ENCODE assay signal across 1 cellular context in genomic region chr5:119385136-119386128, GRCh38.
TF ChIP-seq lines count a peak whose summit lies in the region.

No MANE protein-coding gene starts in this region.

TF ChIP-seq in K562, 482 proteins besides CTCF, POLR2A, EP300 and RAD21 (continued from another document):
- TF ChIP-seq BCLAF1 (IDR thresholded peaks at IDR 0.05; ENCODE audit: borderline replicate concordance in 1 of 2, control insufficient read depth in 1 of 2, low read depth in 2 of 2, low read length in 1 of 2) (no peak), MLLT1 (IDR thresholded peaks at IDR 0.05) (no peak), FOXO4 (CRISPR knock-in tag; IDR thresholded peaks at IDR 0.05) (no peak), STAT5A (IDR thresholded peaks at IDR 0.05; ENCODE audit: borderline replicate concordance, low read length) (no peak), OTX1 (CRISPR knock-in tag; IDR thresholded peaks at IDR 0.05) (no peak), NFATC3 (IDR thresholded peaks at IDR 0.05) (no peak), ZNF197 (CRISPR knock-in tag; IDR thresholded peaks at IDR 0.05; ENCODE audit: low read depth) (no peak), NFIC (IDR thresholded peaks at IDR 0.05) (peak; percentile 63), MEF2A (IDR thresholded peaks at IDR 0.05; ENCODE audit: control insufficient read depth, low read depth, low read length) (0 out of 2 replicates have a peak, but pooled peaks have one; percentile 8), EP400 (IDR thresholded peaks at IDR 0.05) (no peak), BCL6 (CRISPR knock-in tag; IDR thresholded peaks at IDR 0.05) (no peak), FOXK2 (conservative IDR thresholded peaks at IDR 0.05 in 1 of 2, IDR thresholded peaks at IDR 0.05 in 1 of 2; ENCODE audit: low read depth in 2 of 2) (no peak), ZNF512 (tag; IDR thresholded peaks at IDR 0.05) (no peak), MED1 (CRISPR knock-in tag; IDR thresholded peaks at IDR 0.05; ENCODE audit: borderline replicate concordance) (no peak), BRF1 (IDR thresholded peaks at IDR 0.05; ENCODE audit: borderline replicate concordance, extremely low read depth, insufficient read length) (no peak), BRCA1 (IDR thresholded peaks at IDR 0.05) (no peak), BRCA1 (CRISPR knock-in tag; IDR thresholded peaks at IDR 0.05) (no peak), TCF7L2 (IDR thresholded peaks at IDR 0.05; ENCODE audit: low read depth, low read length) (no peak)
TF ChIP-seq in K562: peak in this region for 4.
